ENCODE assay signal across 8 cellular contexts in genomic region chr5:163459888-163460561, GRCh38. TPM values are rescaled to one million over a fixed set of nuclear protein-coding genes. Genes with fewer than 3 reads are reported as not detected.
DNase-seq lines count a peak whose midpoint lies in the region; ATAC-seq, FAIRE-seq and TF ChIP-seq lines count a peak whose summit lies in the region.

Gene NUDCD2, minus strand, starts transcription at chr5:163460102. Its CDS starts 52 bp downstream, at chr5:163460050.

- ATAC-seq in HG03457 (IDR thresholded peaks at IDR 0.05; ENCODE audit: unreplicated experiment), result peak; percentile 78

- H3K4me2 ChIP-seq in BLaER1, result peak within 1 kb of the TSS; percentile 84

- H3K27me3 ChIP-seq in BLaER1 (no peaks in the 10 kb centered on the region), colonic mucosa (no peaks in the 10 kb centered on the region), layer of hippocampus (ENCODE audit: control insufficient read depth, insufficient read depth, low read length) (no peaks in the 10 kb centered on the region)

- H4K20me1 ChIP-seq in BLaER1, result no peaks in the 10 kb centered on the region

- H3K4me3 ChIP-seq in BLaER1 (peak within 1 kb of the TSS; percentile 79), colonic mucosa (peak within 1 kb of the TSS; percentile 68)

- H3K4me1 ChIP-seq in BLaER1 (peaks cover 34% of the 10 kb centered on the region), colonic mucosa (peaks cover 5% of the 10 kb centered on the region)

- intact Hi-C loops in colonic mucosa (cut with DNase I), result loop anchor here (5.0 kb wide), 1 partner anchor 47 kb away; the partner anchor contains the start of gene MAT2B

- peak within 1 kb of the TSS; percentile 94 for H3K9ac ChIP-seq in BLaER1
- peak within 1 kb of the TSS; percentile 90 to 91 for H3K9ac ChIP-seq in colonic mucosa (ENCODE audit: low read depth in 2 of 2, low read length in 2 of 2)

- FAIRE-seq in GM19239 (lab: Jason Lieb, UNC), result peak; percentile 99

- peaks cover 27% of the 10 kb centered on the region for H3K36me3 ChIP-seq in BLaER1
- no peaks in the 10 kb centered on the region for H3K36me3 ChIP-seq in colonic mucosa

- H3K27ac ChIP-seq in BLaER1, result peak within 1 kb of the TSS; percentile 95
- peak within 1 kb of the TSS; percentile 80 for H3K27ac ChIP-seq in colonic mucosa
- H3K27ac ChIP-seq in layer of hippocampus (ENCODE audit: low read depth, low read length), result peak within 1 kb of the TSS; percentile 99

- TF ChIP-seq CTCF in colonic mucosa (IDR thresholded peaks at IDR 0.05), result no peak

- H3K9me3 ChIP-seq in BLaER1 (no peaks in the 10 kb centered on the region), colonic mucosa (no peaks in the 10 kb centered on the region)

- DNase-seq in GM19239 (ENCODE audit: insufficient read length, low spot score), result peak; percentile 45
- DNase-seq in NCI-H524 treated with DMSO at 0.1 percent for 48 hours (lab: John Stamatoyannopoulos, UW), result peak; percentile 92
- DNase-seq in activated CD4-positive, alpha-beta T cell treated with anti-CD3 and anti-CD28 coated beads for 48 hours, result peak; percentile 95
- DNase-seq in colonic mucosa, result peak; percentile 97
- peak; percentile 94 to 95 for DNase-seq in stimulated activated CD4-positive, alpha-beta T cell treated with anti-CD3 and anti-CD28 coated beads, Interleukin-1b, Interleukin-23, amount 100 ng/mL, for 4 hours (ENCODE audit: low read depth in 2 of 2)

RNA-seq across cellular contexts. Expression of gene NUDCD2, which starts in this region (rescaled TPM):
- 10 to 100 TPM; 24.6 to 32.9 TPM for total RNA-seq in colonic mucosa

Comparison
In these comparisons a context has a peak if more than half of its experiments do, and no peak if none do; other contexts are left out.
1. Peak in every context shown above with its lines: DNase-seq, ATAC-seq, H3K4me3 ChIP-seq and H3K27ac ChIP-seq.
2. DNase-seq: peak in every context shown above with its lines; median percentile 97 in colonic mucosa; 95 in activated CD4-positive, alpha-beta T cell treated with anti-CD3 and anti-CD28 coated beads for 48 hours; 94 in stimulated activated CD4-positive, alpha-beta T cell treated with anti-CD3 and anti-CD28 coated beads, Interleukin-1b, Interleukin-23, amount 100 ng/mL, for 4 hours; 92 in NCI-H524 treated with DMSO at 0.1 percent for 48 hours; 45 in GM19239.